In the genomic region with DNA sequence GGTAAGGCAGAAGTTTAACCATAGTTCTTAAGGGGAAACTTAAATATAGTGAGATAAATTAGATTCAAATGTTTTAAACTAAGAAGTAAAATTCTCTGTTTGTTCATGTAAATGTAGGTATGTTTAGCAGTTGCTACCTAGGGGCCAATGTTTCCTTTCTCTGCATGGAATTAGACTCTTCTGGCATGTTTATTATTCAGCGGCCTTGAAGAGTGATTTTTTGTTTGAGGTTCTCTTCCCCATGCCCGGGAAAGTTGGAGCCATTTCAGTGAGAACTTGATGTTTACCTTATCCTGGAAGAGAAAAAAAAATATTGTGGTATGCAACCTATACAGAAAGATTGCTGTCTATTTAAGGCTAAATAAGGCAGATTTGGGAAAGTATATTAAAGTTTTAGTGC, we compare ENCODE assay signal across 27 cellular contexts.
"Had no signal": no experiment of that assay in that cellular context is flagged by ENCODE, and none has a peak within 500 bp of the region (broad histone marks: within the 10 kb centered on the region; RNA-seq: fewer than 3 reads in every experiment).

No MANE protein-coding gene starts in this region.

- H3K27me3 ChIP-seq: stomach, suprapubic skin, testis, thyroid gland, tibial artery, tibial nerve, transverse colon, upper lobe of left lung, upper lobe of right lung, uterus, vagina had no signal

- ATAC-seq: stimulated activated effector memory CD8-positive, alpha-beta T cell treated with anti-CD3 and anti-CD28 coated beads, Interleukin-12 subunit alpha, Interleukin-12 subunit beta, amount 100 ng/mL, for 72 hours; stimulated activated memory B cell treated with anti-CD40 and anti-IgM and Interleukin-4, amounts not matched to agents 10 μg/mL and 1 μg/mL and 100 μg/mL, for 72 hours; stimulated activated naive B cell treated with anti-CD40 and anti-IgM and Interleukin-4, amounts not matched to agents 10 μg/mL and 1 μg/mL and 100 μg/mL, for 72 hours; stimulated activated naive CD8-positive, alpha-beta T cell treated with anti-CD3 and anti-CD28 coated beads, Interleukin-15, amount 100 ng/mL, for 72 hours; stimulated activated naive CD8-positive, alpha-beta T cell treated with anti-CD3 and anti-CD28 coated beads, Interleukin-15, Interleukin-2, amounts not matched to agents 100 U/mL and 50 U/mL, for 24 hours; upper lobe of right lung had no signal

- H3K9me3 ChIP-seq: stomach, suprapubic skin, testis, thoracic aorta, thyroid gland, tibial artery, tibial nerve, transverse colon, upper lobe of left lung, upper lobe of right lung, uterus, vagina had no signal

- DNase-seq: stimulated activated CD4-positive, alpha-beta T cell treated with anti-CD3 and anti-CD28 coated beads, Interleukin-2, amount 100 ng/mL, for 48 hours; stimulated activated CD4-positive, alpha-beta T cell treated with anti-CD3 and anti-CD28 coated beads, Interleukin-4, amount 100 ng/mL, for 1 hour; stimulated activated CD4-positive, alpha-beta T cell treated with anti-CD3 and anti-CD28 coated beads, Interleukin-4, amount 100 ng/mL, for 24 hours; stimulated activated CD4-positive, alpha-beta T cell treated with anti-CD3 and anti-CD28 coated beads, Interleukin-4, amount 100 ng/mL, for 4 hours; stimulated activated CD8-positive, alpha-beta memory T cell treated with anti-CD3 and anti-CD28 coated beads, Interleukin-4, amount 100 ng/mL, for 48 hours; stimulated activated naive B cell treated with anti-CD40 and anti-IgM and Interleukin-4, amounts not matched to agents 10 μg/mL and 1 μg/mL and 100 μg/mL, for 72 hours; stimulated activated naive CD4-positive, alpha-beta T cell; stimulated activated naive CD4-positive, alpha-beta T cell treated with Interleukin-2 at 50 U/mL for 16 hours; stimulated activated naive CD8-positive, alpha-beta T cell treated with anti-CD3 and anti-CD28 coated beads, Interleukin-15, amount 100 ng/mL, for 72 hours; stimulated activated naive CD8-positive, alpha-beta T cell treated with anti-CD3 and anti-CD28 coated beads, Interleukin-15, Interleukin-2, amounts not matched to agents 100 U/mL and 50 U/mL, for 24 hours; stomach; substantia nigra; testis; thyroid gland; tibial artery; transverse colon; trophoblast cell; upper lobe of left lung; upper lobe of right lung; uterus had no signal

- FAIRE-seq: urothelium cell line had no signal

- H3K4me1 ChIP-seq: testis, tibial artery, transverse colon, upper lobe of left lung, upper lobe of right lung, uterus had no signal

- H3K4me3 ChIP-seq: stomach, suprapubic skin, testis, thoracic aorta, thyroid gland, tibial artery, tibial nerve, transverse colon, upper lobe of left lung, upper lobe of right lung, uterus, vagina had no signal

- H3K36me3 ChIP-seq: stomach, suprapubic skin, thoracic aorta, thyroid gland, tibial artery, tibial nerve, transverse colon, upper lobe of left lung, upper lobe of right lung, uterus, vagina had no signal

- H3K27ac ChIP-seq: stomach, suprapubic skin, testis, thoracic aorta, thyroid gland, tibial artery, tibial nerve, transverse colon, upper lobe of left lung, upper lobe of right lung, uterus, vagina had no signal
